5 cellular contexts compared by ENCODE assay signal in the genomic region with DNA sequence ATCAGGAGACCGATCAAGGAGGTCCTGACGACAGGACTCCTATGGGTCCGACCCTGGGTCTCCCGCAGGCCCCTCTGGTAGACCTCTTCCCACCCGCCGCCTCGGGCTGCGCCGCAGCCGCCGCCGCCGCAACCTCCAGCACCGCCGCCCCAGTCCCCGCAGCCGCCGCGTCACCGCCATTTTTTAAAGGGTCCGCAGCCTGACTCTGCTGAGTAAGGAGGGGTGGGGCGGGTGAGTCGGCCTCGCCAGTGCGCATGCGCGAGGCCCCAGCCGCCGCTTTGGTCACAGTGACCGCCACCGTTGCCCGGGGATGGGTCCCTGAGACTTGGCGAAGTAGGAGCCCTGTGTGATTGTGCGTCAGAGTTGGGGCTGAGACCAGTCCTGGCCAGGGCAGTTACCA.
DNase-seq lines count a peak whose midpoint lies in the region; ATAC-seq, FAIRE-seq and TF ChIP-seq lines count a peak whose summit lies in the region.
"Not testable (repeated sequence)": the region's sequence is repeated elsewhere in the genome, so short reads cannot be mapped to it uniquely, and the experiment has no call there.

No MANE protein-coding gene starts in this region.

- H3K27me3 Mint-ChIP-seq in activated T-cell treated with anti-CD3 and anti-CD28 coated beads, Interleukin-2, amount 50 U/mL, for 4 hours (ENCODE audit: low read depth): not testable (repeated sequence)

- peak; percentile 31 for DNase-seq in activated T-cell treated with anti-CD3 and anti-CD28 coated beads, Interleukin-2, amount 50 U/mL, for 4 hours
- DNase-seq in kidney (peak; percentile 41), mesenteric fat pad (ENCODE audit: low spot score) (peak; percentile 88), sigmoid colon (peak; percentile 58), testis (peak; percentile 68)

- not testable (repeated sequence) for H3K36me3 ChIP-seq in kidney (ENCODE audit: control insufficient read depth in 1 of 2, insufficient read depth in 2 of 2, low read length in 2 of 2); sigmoid colon; testis (ENCODE audit: low read depth, missing control alignments)

- not testable (repeated sequence) for H3K9ac ChIP-seq in kidney (ENCODE audit: low read length in 2 of 2)

- TF ChIP-seq CTCF in kidney (IDR thresholded peaks at IDR 0.05; ENCODE audit: borderline replicate concordance, extremely low read depth, insufficient read depth); sigmoid colon (IDR thresholded peaks at IDR 0.05); testis (IDR thresholded peaks at IDR 0.05): not testable (repeated sequence)

- not testable (repeated sequence) for FAIRE-seq in kidney (lab: Jason Lieb, UNC)

- H3K27me3 ChIP-seq in sigmoid colon, testis: not testable (repeated sequence)

- intact Hi-C loops in kidney (cut with DNase I); sigmoid colon (cut with DNase I); testis (cut with DNase I; ENCODE audit: low total_unique reads): not testable (repeated sequence)

- not testable (repeated sequence) for TF ChIP-seq EP300 in sigmoid colon (IDR thresholded peaks at IDR 0.05)

- not testable (repeated sequence) for TF ChIP-seq POLR2A in sigmoid colon (IDR thresholded peaks at IDR 0.05); testis (IDR thresholded peaks at IDR 0.05)

- not testable (repeated sequence) for H3K4me3 Mint-ChIP-seq in activated T-cell treated with anti-CD3 and anti-CD28 coated beads, Interleukin-2, amount 50 U/mL, for 4 hours

- H3K9me3 ChIP-seq in kidney (ENCODE audit: control insufficient read depth in 1 of 2, low read length in 2 of 2); sigmoid colon; testis: not testable (repeated sequence)

- not testable (repeated sequence) for H3K9me3 Mint-ChIP-seq in activated T-cell treated with anti-CD3 and anti-CD28 coated beads, Interleukin-2, amount 50 U/mL, for 4 hours

- H3K4me3 ChIP-seq in kidney (ENCODE audit: low read length in 2 of 2); sigmoid colon: not testable (repeated sequence)
- peak overlapping the region in 1 of 2 donors; percentile 44 for H3K4me3 ChIP-seq in testis

- WGBS in sigmoid colon, 2 donors: 90 to 96% methylated on average over 18 to 22 of the region's 34 CpGs
- 89% methylated on average over 9 of the region's 34 CpGs; no CpG with 5 or more reads in 1 of the 2 donors for WGBS in testis, 2 donors

- H3K4me1 ChIP-seq in kidney (ENCODE audit: control insufficient read depth in 1 of 2, insufficient read depth in 1 of 2, low read depth in 1 of 2, low read length in 2 of 2); sigmoid colon; testis: not testable (repeated sequence)

- not testable (repeated sequence) for H3K27ac ChIP-seq in kidney (ENCODE audit: low read depth in 2 of 2, low read length in 2 of 2); sigmoid colon; testis

- not testable (repeated sequence) for H3K4me1 Mint-ChIP-seq in activated T-cell treated with anti-CD3 and anti-CD28 coated beads, Interleukin-2, amount 50 U/mL, for 4 hours (ENCODE audit: low read depth)

- H3K36me3 Mint-ChIP-seq in activated T-cell treated with anti-CD3 and anti-CD28 coated beads, Interleukin-2, amount 50 U/mL, for 4 hours (ENCODE audit: insufficient read depth): not testable (repeated sequence)

- ATAC-seq in activated T-cell treated with anti-CD3 and anti-CD28 coated beads, Interleukin-2, amount 50 U/mL, for 4 hours: not testable (repeated sequence)

Comparison
In these comparisons a context has a peak if more than half of its experiments do, and no peak if none do; other contexts are left out.
1. DNase-seq: peak in every context shown above with its lines; median percentile 88 in mesenteric fat pad; 68 in testis; 58 in sigmoid colon; 41 in kidney; 31 in activated T-cell treated with anti-CD3 and anti-CD28 coated beads, Interleukin-2, amount 50 U/mL, for 4 hours.